ENCODE assay signal across 10 cellular contexts in the genomic region with DNA sequence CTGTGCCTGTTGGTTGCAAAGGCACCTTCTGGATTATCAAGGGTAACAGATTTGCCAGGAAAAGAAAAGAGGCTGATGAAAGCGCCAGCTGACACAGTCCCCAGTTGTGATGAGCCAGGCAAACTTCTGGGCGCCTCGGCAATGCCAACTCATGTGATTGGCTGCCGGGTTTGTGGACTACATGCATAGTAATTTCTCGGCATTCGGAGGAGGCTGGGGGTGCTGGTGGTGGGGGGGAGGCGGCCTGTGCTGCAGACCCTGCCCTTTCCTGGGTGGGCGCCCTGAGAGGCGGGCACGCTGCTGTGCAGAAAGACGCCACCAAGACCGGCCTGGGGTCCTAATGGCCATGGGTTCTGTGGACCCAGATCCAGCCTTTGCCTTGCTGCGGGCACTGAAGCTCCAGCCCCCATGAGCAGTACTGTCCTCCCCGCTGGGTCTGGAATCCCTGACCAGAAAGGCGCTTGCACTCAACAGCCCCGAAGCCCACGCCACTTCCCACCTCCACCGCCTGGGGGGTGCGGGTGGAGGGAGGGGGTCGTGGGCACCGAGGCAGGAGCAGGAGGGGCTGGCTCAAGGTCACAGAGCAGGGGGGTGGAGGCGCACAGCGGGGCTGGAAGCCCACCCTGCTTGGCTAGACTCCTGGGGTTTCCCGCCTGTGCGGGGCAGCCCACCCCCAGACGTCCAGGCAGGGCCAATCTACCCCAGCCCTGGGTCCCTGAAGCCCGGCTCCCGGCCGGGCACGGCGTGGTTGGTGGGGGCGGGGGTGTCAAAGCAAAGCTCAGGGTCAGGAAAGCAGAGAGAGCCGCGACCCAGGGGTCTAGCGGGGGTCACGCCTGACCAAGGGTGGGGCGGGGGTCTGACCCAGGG. TPM values are rescaled to one million over a fixed set of nuclear protein-coding genes. Genes with fewer than 3 reads are reported as not detected.
DNase-seq lines count a peak whose midpoint lies in the region; ATAC-seq and TF ChIP-seq lines count a peak whose summit lies in the region.
"Had no signal": no experiment of that assay in that cellular context is flagged by ENCODE, and none has a peak within 500 bp of the region (broad histone marks: within the 10 kb centered on the region; RNA-seq: fewer than 3 reads in every experiment).

No MANE protein-coding gene starts in this region.

- no peaks in the 10 kb centered on the region for H3K27me3 ChIP-seq in GM23248 (replicated peaks; ENCODE audit: insufficient read depth)
- H3K27me3 ChIP-seq in adipocyte (replicated peaks; ENCODE audit: control insufficient read depth, insufficient read depth, low read length) = no peaks in the 10 kb centered on the region
- no peaks in the 10 kb centered on the region for H3K27me3 ChIP-seq in iPS DF 6.9 (ENCODE audit: control insufficient read depth, insufficient read depth, low read length)
- peaks cover 0 to 80% (median 30%) of the 10 kb centered on the region in 7 donors for H3K27me3 ChIP-seq in spleen (replicated peaks in 1 of 7)

- WGBS in GM23248 (ENCODE audit: low coverage in 1 of 2, low lambda C conversion rate in 2 of 2, missing lambda C conversion rate in 2 of 2), 2 experiments = 2% methylated on average over 27 to 37 of the region's 37 CpGs
- no CpG with 5 or more reads among the region's 37 CpGs for WGBS in iPS DF 6.9 (ENCODE audit: insufficient coverage, insufficient read length)
- 4 to 10% (median 6%) methylated on average over 5 to 37 of the region's 37 CpGs for WGBS in spleen, 5 donors

- H3K27ac ChIP-seq in GM23248 (peak overlapping the region; percentile 45), iPS DF 6.9 (ENCODE audit: low read length) (no peak overlapping the region), spleen (no peak overlapping the region)

- H3F3A ChIP-seq in GM23248 (ENCODE audit: insufficient read depth) = no peaks in the 10 kb centered on the region

- ATAC-seq in HG03159 (IDR thresholded peaks at IDR 0.05; ENCODE audit: unreplicated experiment) (no peak), HG02763 (IDR thresholded peaks at IDR 0.05; ENCODE audit: unreplicated experiment) (no peak)

- no peaks in the 10 kb centered on the region for H4K20me1 ChIP-seq in GM23248 (ENCODE audit: insufficient read depth)

- TF ChIP-seq CTCF in spleen (IDR thresholded peaks at IDR 0.05 in 8 of 11, conservative IDR thresholded peaks at IDR 0.05 in 3 of 11) = peak in 1 of 11 experiments; percentile 6

- intact Hi-C loops in spleen (cut with DNase I; ENCODE audit: low total_unique reads) = no loop called here

- H3K79me2 ChIP-seq in GM23248 (ENCODE audit: insufficient read depth) = no peaks in the 10 kb centered on the region

- in situ Hi-C loops in GM23248 (cut with MboI) = no loop called here

- no peak for TF ChIP-seq POLR2A in spleen (IDR thresholded peaks at IDR 0.05)

- H3K9me3 ChIP-seq in GM23248 (ENCODE audit: low read depth) (no peaks in the 10 kb centered on the region), adipocyte (ENCODE audit: control insufficient read depth, low read length) (peaks cover 8% of the 10 kb centered on the region), iPS DF 6.9 (ENCODE audit: control insufficient read depth, insufficient read depth, low read length) (no peaks in the 10 kb centered on the region), spleen (peaks cover 0 to 11% (median 9%) of the 10 kb centered on the region in 8 donors)

- H3K9ac ChIP-seq in GM23248 = peak overlapping the region; percentile 70
- H3K9ac ChIP-seq in adipocyte (ENCODE audit: low read length) = peak overlapping the region; percentile 72

- peak overlapping the region; percentile 43 for H2AFZ ChIP-seq in GM23248

- H3K4me2 ChIP-seq in GM23248 (ENCODE audit: unreplicated experiment) = peak overlapping the region; percentile 59

- H3K36me3 ChIP-seq in GM23248 (ENCODE audit: low read depth) (no peaks in the 10 kb centered on the region), adipocyte (ENCODE audit: control insufficient read depth, insufficient read depth, low read length, severe bottlenecking) (no peaks in the 10 kb centered on the region), iPS DF 6.9 (ENCODE audit: control insufficient read depth, insufficient read depth, low read length) (no peaks in the 10 kb centered on the region), spleen (no peaks in the 10 kb centered on the region)

- DNase-seq in GM23248 (peak; percentile 85), adipocyte (ENCODE audit: low read depth) (peak; percentile 41), iPS DF 6.9 (ENCODE audit: low read depth, low spot score) (no peak), spleen (peak; percentile 71), COR-L47 (lab: John Stamatoyannopoulos, UW) (no peak), HuH-7 (ENCODE audit: low spot score) (no peak)
- DNase-seq: activated T-cell treated with anti-CD3 and anti-CD28 coated beads for 4 hours had no signal

- H3K9me2 ChIP-seq in GM23248 (ENCODE audit: insufficient read depth) = no peaks in the 10 kb centered on the region

- H3K4me1 ChIP-seq in GM23248 (ENCODE audit: insufficient read depth) (peaks cover 11% of the 10 kb centered on the region; the same call in 1 of the 2 replicates), adipocyte (ENCODE audit: control insufficient read depth, insufficient read depth, low read length) (peaks cover 16% of the 10 kb centered on the region), iPS DF 6.9 (ENCODE audit: control insufficient read depth, insufficient read depth, low read length) (peaks cover 2% of the 10 kb centered on the region; the same call in 1 of the 2 replicates), spleen (peaks cover 0 to 50% (median 26%) of the 10 kb centered on the region in 6 donors)

- peak overlapping the region; percentile 64 for H3K4me3 ChIP-seq in GM23248
- peak overlapping the region; percentile 75 for H3K4me3 ChIP-seq in adipocyte (ENCODE audit: low read length)
- peak overlapping the region; percentile 67; the same call in 1 of the 2 replicates for H3K4me3 ChIP-seq in iPS DF 6.9 (ENCODE audit: low read length)
- H3K4me3 ChIP-seq in spleen = peak overlapping the region in 6 of 8 donors; percentile 10 to 66 (median 38)

RNA-seq across cellular contexts. Expression of gene DIRAS1, which starts 1.0 kb away (rescaled TPM):
- total RNA-seq in GM23248 (2014; rRNA removed; shearing (Covaris generic)) = 4.9 and 5.9 TPM in 2 replicates
- polyA plus RNA-seq in GM23248 (2016; fragmentation: Nextera tagmentation; extraction: Ambion mirVana) (2.6 TPM in 2 replicates), spleen (10 to 100 TPM in 1 of 3 donors, 1 to 10 TPM in 2; 1.3 to 17.1 (median 3.6) TPM)
- total RNA-seq in spleen = 1 to 10 TPM; 2.5 to 5.6 (median 3.5) TPM
- total RNA-seq: HT1080 had no signal

RNA-seq across cellular contexts. Expression of gene GNG7, which starts 17.6 kb away (rescaled TPM):
- total RNA-seq in GM23248 (2014; rRNA removed; shearing (Covaris generic)) = 0.11 TPM in 1 of 2 replicates, not detected in the other
- 0.13 and 0.16 TPM in 2 replicates for polyA plus RNA-seq in GM23248 (2016; fragmentation: Nextera tagmentation; extraction: Ambion mirVana)
- total RNA-seq in spleen = 10 to 100 TPM; 17.2 to 27.5 (median 19.4) TPM
- 10 to 100 TPM; 17.3 to 34.6 (median 17.9) TPM for polyA plus RNA-seq in spleen
- total RNA-seq: HT1080 had no signal

RNA-seq across cellular contexts. Expression of gene SLC39A3, which starts 19.7 kb away (rescaled TPM):
- 38.4 and 50.9 TPM in 2 replicates for total RNA-seq in GM23248 (2014; rRNA removed; shearing (Covaris generic))
- polyA plus RNA-seq in GM23248 (2016; fragmentation: Nextera tagmentation; extraction: Ambion mirVana) (45.0 and 45.2 TPM in 2 replicates), spleen (10 to 100 TPM; 19.1 to 42.6 (median 29.3) TPM)
- total RNA-seq in spleen = 10 to 100 TPM; 20.3 to 33.3 (median 26.7) TPM

Comparison
In these comparisons a context has a peak if more than half of its experiments do, and no peak if none do; other contexts are left out.
1. DNase-seq: peak in GM23248 (single experiment), adipocyte (single experiment) and spleen (single experiment); none in iPS DF 6.9 (single experiment), COR-L47 (single experiment) and HuH-7 (single experiment).
2. RNA of gene GNG7, which starts 17.6 kb away (total RNA-seq): 17.2 to 27.5 TPM in spleen; 0.11 TPM in GM23248; every median in the first group is over 10 times any median in the second.
3. Peak in every context shown above with its lines, with median percentiles within 50 percentile points of each other: H3K4me3 ChIP-seq.